ENCODE assay signal across 8 cellular contexts in genomic region chr18:48834421-48835011, GRCh38.
DNase-seq lines count a peak whose midpoint lies in the region; ATAC-seq and TF ChIP-seq lines count a peak whose summit lies in the region.

No MANE protein-coding gene starts in this region.

- POLR2A ChIA-PET in OCI-LY7 (lab: Charles Lee) = interaction anchor here (1.0 to 1.3 kb wide), 5 partner anchors 13 to 52 kb away, joined by 3 to 5 read pairs (median 3); no protein-coding TSS in a partner anchor

- peak overlapping the region; percentile 23 for H4K8ac ChIP-seq in trophoblast cell (ENCODE audit: low read depth, low read length)

- no peak for TF ChIP-seq CTCF in GM13977 (IDR thresholded peaks at IDR 0.05; ENCODE audit: extremely low read depth, insufficient read depth, missing control alignments)
- no peak for TF ChIP-seq CTCF in OCI-LY7 (conservative IDR thresholded peaks at IDR 0.05; ENCODE audit: low read length)

- H3K9me2 ChIP-seq in OCI-LY7 (ENCODE audit: insufficient read depth, low read length) = no peaks in the 10 kb centered on the region

- no peaks in the 10 kb centered on the region for H4K20me1 ChIP-seq in OCI-LY7 (ENCODE audit: insufficient read depth, low read length)

- peak overlapping the region; percentile 74 for H2AFZ ChIP-seq in OCI-LY7 (ENCODE audit: low read length)
- H2AFZ ChIP-seq in trophoblast cell (ENCODE audit: insufficient read depth, low read length, poor library complexity) = no peak overlapping the region

- no CpG with 5 or more reads among the region's 18 CpGs for WGBS in trophoblast cell (ENCODE audit: extremely low coverage, insufficient coverage, insufficient read length)

- H3K4me1 ChIP-seq in OCI-LY7 (ENCODE audit: insufficient read depth, low read length, poor library complexity, severe bottlenecking) (peaks cover 63% of the 10 kb centered on the region), trophoblast cell (ENCODE audit: control insufficient read depth in 1 of 2, insufficient read depth in 2 of 2, low read length in 2 of 2) (peaks cover 43 to 50% of the 10 kb centered on the region in 2 experiments)

- H3K9me3 ChIP-seq in OCI-LY7 (ENCODE audit: low read length) (no peaks in the 10 kb centered on the region), trophoblast cell (ENCODE audit: insufficient read depth, low read depth, low read length) (no peaks in the 10 kb centered on the region)

- intact Hi-C loops in OCI-LY7 (cut with micrococcal nuclease; ENCODE audit: unreplicated experiment) = loop anchor here (5.0 kb wide), 1 partner anchor 47 kb away; no protein-coding TSS in a partner anchor

- H2BK120ac ChIP-seq in trophoblast cell (ENCODE audit: insufficient read depth, low read length, poor library complexity) = no peak overlapping the region

- H3K79me2 ChIP-seq in OCI-LY7 (ENCODE audit: insufficient read depth, low read depth, low read length) = no peaks in the 10 kb centered on the region
- H3K79me2 ChIP-seq in trophoblast cell (ENCODE audit: control insufficient read depth, insufficient read depth, low read length, poor library complexity) = peaks cover 4% of the 10 kb centered on the region

- peak overlapping the region; percentile 21 for H2BK5ac ChIP-seq in trophoblast cell (ENCODE audit: low read depth, low read length, poor library complexity)

- CTCF ChIA-PET in OCI-LY7 (lab: Charles Lee; ENCODE audit: unreplicated experiment) = no interaction called here

- peaks cover 67% of the 10 kb centered on the region for H3K79me1 ChIP-seq in trophoblast cell (ENCODE audit: low read length)

- H3K4ac ChIP-seq in trophoblast cell (ENCODE audit: low read depth, low read length) = no peak overlapping the region

- peak; percentile 57 for ATAC-seq in HG02870 (IDR thresholded peaks at IDR 0.05; ENCODE audit: unreplicated experiment)
- no peak for ATAC-seq in HG02623 (IDR thresholded peaks at IDR 0.05; ENCODE audit: unreplicated experiment)

- H3K9ac ChIP-seq in trophoblast cell (ENCODE audit: low read length) = no peak overlapping the region

- H2BK12ac ChIP-seq in trophoblast cell (ENCODE audit: low read length) = peak overlapping the region; percentile 41

- H4K12ac ChIP-seq in trophoblast cell (ENCODE audit: low read depth, low read length) = no peak overlapping the region

- BruUV-seq in OCI-LY7 (replicated peaks; lab: Mats Ljungman, UMichigan) = no TSS peak

- H3K4me3 ChIP-seq in OCI-LY7 (ENCODE audit: low read depth, low read length, poor library complexity, severe bottlenecking) (peak overlapping the region; percentile 58), trophoblast cell (ENCODE audit: low read depth, low read length) (no peak overlapping the region)

- peak; percentile 62 for DNase-seq in GM13977 (ENCODE audit: low spot score)
- peak; percentile 52 for DNase-seq in OCI-LY7 (ENCODE audit: low spot score)
- peak; percentile 73 for DNase-seq in activated T-cell treated with anti-CD3 and anti-CD28 coated beads, Interleukin-2, amount 50 U/mL, for 1 hour
- peak; percentile 88 for DNase-seq in fibroblast of gingiva (ENCODE audit: low read depth)
- DNase-seq in trophoblast cell = peak; percentile 76 to 80
- DNase-seq in ureter (ENCODE audit: low spot score) = peak; percentile 85

- H4K91ac ChIP-seq in trophoblast cell (ENCODE audit: low read depth, low read length) = peak overlapping the region; percentile 49

- H3K14ac ChIP-seq in trophoblast cell (ENCODE audit: low read length) = no peak overlapping the region

- H3K4me2 ChIP-seq in OCI-LY7 (ENCODE audit: low read length) (peak overlapping the region; percentile 77), trophoblast cell (ENCODE audit: low read length) (no peak overlapping the region)

- in situ Hi-C loops in GM13977 (cut with MboI; ENCODE audit: low pct_unique_long_range_greater_than_20kb, low sequenced_read_pairs, unreplicated experiment) = no loop called here

- no peak overlapping the region for H3K23ac ChIP-seq in trophoblast cell (ENCODE audit: low read length)

- no peak overlapping the region for H2AK5ac ChIP-seq in trophoblast cell (ENCODE audit: low read length)

- peak overlapping the region; percentile 24 for H3K18ac ChIP-seq in trophoblast cell (ENCODE audit: low read length)

- H3K36me3 ChIP-seq in OCI-LY7 (ENCODE audit: insufficient read depth, low read length) = no peaks in the 10 kb centered on the region
- no peaks in the 10 kb centered on the region for H3K36me3 ChIP-seq in trophoblast cell (ENCODE audit: control insufficient read depth in 1 of 2, insufficient read depth in 2 of 2, low read length in 2 of 2)

- H3K27ac ChIP-seq in OCI-LY7 (ENCODE audit: low read depth, low read length, poor library complexity, severe bottlenecking) = peak overlapping the region; percentile 82
- H3K27ac ChIP-seq in trophoblast cell (ENCODE audit: low read depth, low read length) = peak overlapping the region; percentile 26

- no peaks in the 10 kb centered on the region for H3K27me3 ChIP-seq in trophoblast cell (ENCODE audit: insufficient read depth, low read length)
